10 cellular contexts compared by ENCODE assay signal in genomic region chr3:12659316-12660015, GRCh38. TPM values are rescaled to one million over a fixed set of nuclear protein-coding genes. Genes with fewer than 3 reads are reported as not detected.
DNase-seq lines count a peak whose midpoint lies in the region; ATAC-seq, FAIRE-seq and TF ChIP-seq lines count a peak whose summit lies in the region.
"Had no signal": no experiment of that assay in that cellular context is flagged by ENCODE, and none has a peak within 500 bp of the region (broad histone marks: within the 10 kb centered on the region; RNA-seq: fewer than 3 reads in every experiment).

No MANE protein-coding gene starts in this region.

- POLR2A ChIA-PET in GM12878 (lab: Charles Lee), result interaction anchor here (0.5 to 9.5 kb wide), 6 partner anchors 12 to 157 kb away, joined by 3 to 125 read pairs (median 4); no protein-coding TSS in a partner anchor
- POLR2A ChIA-PET in naive thymus-derived CD8-positive, alpha-beta T cell (lab: Charles Lee), result interaction anchor here (0.6 to 0.8 kb wide), 2 partner anchors 555 to 1799 kb away, joined by 3 to 9 read pairs; no protein-coding TSS in a partner anchor

- no peak for TF ChIP-seq RAD21 in GM12878 (IDR thresholded peaks at IDR 0.05; ENCODE audit: insufficient read depth, low read depth, low read length)

- no peaks in the 10 kb centered on the region for H3K9me3 Mint-ChIP-seq in naive thymus-derived CD8-positive, alpha-beta T cell
- H3K9me3 Mint-ChIP-seq: activated naive CD4-positive, alpha-beta T cell treated with anti-CD3 and anti-CD28 coated beads, Interleukin-2, amount 50 U/mL, for 72 hours had no signal

- H3K9ac ChIP-seq in GM23248, result peak overlapping the region; percentile 42
- H3K9ac ChIP-seq in GM12878 (ENCODE audit: control insufficient read depth, insufficient read depth, low read length), result no peak overlapping the region

- TF ChIP-seq EP300 in GM12878 (IDR thresholded peaks at IDR 0.05; ENCODE audit: borderline replicate concordance in 1 of 2, control insufficient read depth in 1 of 2, low read depth in 2 of 2, low read length in 2 of 2), result no peak

- no peaks in the 10 kb centered on the region for H3K9me2 ChIP-seq in GM23248 (ENCODE audit: insufficient read depth)

- H3K36me3 Mint-ChIP-seq in naive thymus-derived CD8-positive, alpha-beta T cell, result peaks cover 0 to 7% (median 5%) of the 10 kb centered on the region in 3 donors

- TF ChIP-seq CTCF in 22Rv1 (IDR thresholded peaks at IDR 0.05), result no peak
- TF ChIP-seq CTCF in GM12878 (IDR thresholded peaks at IDR 0.05 in 2 of 3, conservative IDR thresholded peaks at IDR 0.05 in 1 of 3; ENCODE audit: control insufficient read depth in 2 of 3, extremely low read depth in 1 of 3, insufficient read depth in 1 of 3, low read depth in 3 of 3, low read length in 3 of 3), result no peak

- H3K4me1 ChIP-seq in GM23248 (ENCODE audit: insufficient read depth) (peaks cover 60% of the 10 kb centered on the region), GM12878 (ENCODE audit: control insufficient read depth, insufficient read depth, low read length) (peaks cover 14% of the 10 kb centered on the region)

- in situ Hi-C loops in GM23248 (cut with MboI) (no loop called here), GM12878 (cut with MboI) (no loop called here)

- H3K79me2 ChIP-seq in GM23248 (ENCODE audit: insufficient read depth) (peaks cover 90% of the 10 kb centered on the region), GM12878 (ENCODE audit: control insufficient read depth, insufficient read depth, low read length) (peaks cover 94% of the 10 kb centered on the region)

- H3K9me3 ChIP-seq in GM23248 (ENCODE audit: low read depth) (no peaks in the 10 kb centered on the region), GM12878 (replicated peaks; ENCODE audit: control insufficient read depth, insufficient read depth, low read length) (no peaks in the 10 kb centered on the region)
- H3K9me3 ChIP-seq: Caco-2 had no signal

- H4K20me1 ChIP-seq in GM23248 (ENCODE audit: insufficient read depth), result 0 out of 2 replicates have a peak, but pooled peaks cover 17% of the 10 kb centered on the region
- H4K20me1 ChIP-seq in GM12878 (ENCODE audit: control insufficient read depth, insufficient read depth), result peaks cover 3% of the 10 kb centered on the region

- H3K36me3 ChIP-seq in GM23248 (ENCODE audit: low read depth) (no peaks in the 10 kb centered on the region), GM12878 (ENCODE audit: control insufficient read depth in 2 of 2, insufficient read depth in 2 of 2, low read length in 1 of 2) (no peaks in the 10 kb centered on the region)

- CTCF ChIA-PET in GM12878 (lab: Yijun Ruan, JAX), result interaction anchor here (0.8 to 5.4 kb wide), 7 partner anchors 10 to 182 kb away, joined by 3 to 30 read pairs (median 4); partner anchors contain the start of genes RPL32 and TSEN2

- H3K4me1 Mint-ChIP-seq in naive thymus-derived CD8-positive, alpha-beta T cell, result peaks cover 42 to 72% (median 64%) of the 10 kb centered on the region in 4 donors

- no peak for FAIRE-seq in GM12878 (lab: Jason Lieb, UNC)

- RAD21 ChIA-PET in GM12878 (lab: Charles Lee; ENCODE audit: unreplicated experiment), result interaction anchor here (0.8 to 5.4 kb wide), 11 partner anchors 11 to 644 kb away, joined by 3 to 72 read pairs (median 3); no protein-coding TSS in a partner anchor

- no peak for TF ChIP-seq POLR2A in GM12878 (IDR thresholded peaks at IDR 0.05; ENCODE audit: low read depth, low read length)

- H3K27me3 ChIP-seq in GM23248 (replicated peaks; ENCODE audit: insufficient read depth) (no peaks in the 10 kb centered on the region), GM12878 (replicated peaks in 1 of 2; ENCODE audit: control insufficient read depth in 2 of 2, insufficient read depth in 2 of 2, low read length in 1 of 2) (no peaks in the 10 kb centered on the region)

- H3K27ac ChIP-seq in 22Rv1 (peak overlapping the region; percentile 0; the same call in 1 of the 2 replicates), GM23248 (peak overlapping the region; percentile 72), GM12878 (ENCODE audit: control insufficient read depth, insufficient read depth) (peak overlapping the region; percentile 42)

- H3K27me3 Mint-ChIP-seq in naive thymus-derived CD8-positive, alpha-beta T cell, result no peaks in the 10 kb centered on the region

- intact Hi-C loops in GM12878 (cut with micrococcal nuclease; ENCODE audit: unreplicated experiment), result loop anchor here (5.0 kb wide), 2 partner anchors 32 to 47 kb away; no protein-coding TSS in a partner anchor

- H3K4me3 Mint-ChIP-seq in naive thymus-derived CD8-positive, alpha-beta T cell, result peak overlapping the region in 8 of 10 donors; percentile 0 to 65 (median 44)

- H3K4me3 ChIP-seq in GM23248, result peak overlapping the region; percentile 41
- H3K4me3 ChIP-seq in GM12878, result peak overlapping the region; percentile 25; the same call in 1 of the 2 replicates

- H3F3A ChIP-seq in GM23248 (ENCODE audit: insufficient read depth), result peaks cover 49% of the 10 kb centered on the region

- 43 to 54% methylated on average over 3 of the region's 3 CpGs for WGBS in GM23248 (ENCODE audit: low coverage in 1 of 2, low lambda C conversion rate in 2 of 2, missing lambda C conversion rate in 2 of 2), 2 experiments
- 100% methylated on average over 2 of the region's 3 CpGs for WGBS in GM12878 (ENCODE audit: insufficient coverage, insufficient replicate concordance, low lambda C conversion rate, missing lambda C conversion rate)

- DNase-seq in GM23248 (peak; percentile 54), GM12878 (ENCODE audit: low read depth, low spot score) (no peak), NOMO-1 treated with DMSO at 0.1 percent for 48 hours (lab: John Stamatoyannopoulos, UW; ENCODE audit: unreplicated experiment) (no peak), dedifferentiated amniotic fluid mesenchymal stem cell (ENCODE audit: extremely low spot score) (no peak)
- DNase-seq in naive thymus-derived CD8-positive, alpha-beta T cell, result no peak
- DNase-seq: Caco-2 had no signal

- H2AFZ ChIP-seq in GM23248 (no peak overlapping the region), GM12878 (ENCODE audit: control insufficient read depth, low read depth, low read length) (no peak overlapping the region)

- ATAC-seq in GM12878, result no peak
- ATAC-seq in naive thymus-derived CD8-positive, alpha-beta T cell, result no peak
- ATAC-seq in HG03520 (IDR thresholded peaks at IDR 0.05; ENCODE audit: unreplicated experiment), result no peak
- ATAC-seq in HG02938 (IDR thresholded peaks at IDR 0.05; ENCODE audit: unreplicated experiment), result no peak

- peak overlapping the region; percentile 77 for H3K4me2 ChIP-seq in GM23248 (ENCODE audit: unreplicated experiment)
- peak overlapping the region; percentile 69 for H3K4me2 ChIP-seq in GM12878 (ENCODE audit: control insufficient read depth, insufficient read depth)

- SMC1A ChIA-PET in GM12878 (lab: Charles Lee; ENCODE audit: uncharacterized antibody, unreplicated experiment), result interaction anchor here (0.7 to 7.5 kb wide), 12 partner anchors 11 to 106 kb away, joined by 3 to 140 read pairs (median 7); partner anchors contain the start of gene MKRN2

- H3K27ac Mint-ChIP-seq in naive thymus-derived CD8-positive, alpha-beta T cell, result peak overlapping the region in 6 of 10 donors; percentile 6 to 81 (median 46)

- BruUV-seq in GM12878 (replicated peaks; lab: Mats Ljungman, UMichigan), result no TSS peak

TF ChIP-seq in GM12878, 131 proteins besides CTCF, POLR2A, EP300 and RAD21:
- no peak for TF ChIP-seq EGR1 (IDR thresholded peaks at IDR 0.05; ENCODE audit: borderline replicate concordance in 1 of 2, low read depth in 2 of 2, low read length in 2 of 2)
- TF ChIP-seq SKIL (IDR thresholded peaks at IDR 0.05; ENCODE audit: low read depth, poor library complexity, severe bottlenecking), result no peak
- no peak for TF ChIP-seq ATF7 (IDR thresholded peaks at IDR 0.05; ENCODE audit: low read depth)

RNA-seq across cellular contexts. Expression of gene RAF1, which starts 4.5 kb away (rescaled TPM):
- total RNA-seq in GM23248 (2014; rRNA removed; shearing (Covaris generic)), result 87.4 and 91.6 TPM in 2 replicates
- polyA plus RNA-seq in GM23248 (2016; fragmentation: Nextera tagmentation; extraction: Ambion mirVana) (57.3 and 59.0 TPM in 2 replicates), GM12878 (2011; rRNA removed) (130 and 151 TPM in 2 replicates), GM12878 (2014; fragmentation: Illumina TruSeq; extraction: Trizol) (89.6 and 90.2 TPM in 2 replicates), GM12878 (2014; fragmentation: Nextera tagmentation; extraction: Ambion mirVana) (10 to 100 TPM; 20.4 to 27.9 TPM), GM12878 (2014; rRNA removed) (79.1 and 85.2 TPM in 2 replicates), GM12878 (2016; fragmentation: Nextera tagmentation; extraction: Ambion mirVana) (10 to 100 TPM; 72.4 to 73.8 TPM)
- 213 and 218 TPM in 2 replicates for total RNA-seq in GM12878 (2013; cell fraction: nucleolus; rRNA removed)
- total RNA-seq in GM12878 (2014; rRNA removed) (109 and 120 TPM in 2 replicates), GM12878 (2014; rRNA removed; fragmentation: Illumina TruSeq; extraction: Trizol) (77.2 and 81.3 TPM in 2 replicates), GM12878 (2021) (64.9 and 74.4 TPM in 2 replicates)
- 60.3 TPM for polyA plus RNA-seq in GM12878 (2011; ENCODE audit: low read depth)
- 114 and 121 TPM in 2 replicates for polyA plus RNA-seq in GM12878 (2011; cell fraction: cytosol; rRNA removed)
- 170 and 171 TPM in 2 replicates for polyA plus RNA-seq in GM12878 (2011; cell fraction: nucleus; rRNA removed)
- polyA plus RNA-seq in GM12878 (2012), result 67.1 and 78.9 TPM in 2 replicates
- polyA minus RNA-seq in GM12878 (2011; rRNA and poly(A)+ RNA removed), result 245 and 259 TPM in 2 replicates
- polyA minus RNA-seq in GM12878 (2011; cell fraction: cytosol; rRNA and poly(A)+ RNA removed), result 63.6 and 64.3 TPM in 2 replicates
- 144 and 145 TPM in 2 replicates for polyA minus RNA-seq in GM12878 (2011; cell fraction: nucleus; rRNA and poly(A)+ RNA removed)
- total RNA-seq in naive thymus-derived CD8-positive, alpha-beta T cell, result 100 to 1,000 TPM; 137 to 142 TPM
- polyA plus RNA-seq in naive thymus-derived CD8-positive, alpha-beta T cell, result 10 to 100 TPM; 49.4 to 75.1 (median 54.2) TPM

Comparison
In these comparisons a context has a peak if more than half of its experiments do, and no peak if none do; other contexts are left out.
1. H3K27ac ChIP-seq: peak in every context shown above with its lines; median percentile 72 in GM23248; 42 in GM12878; 0 in 22Rv1.